1 cellular context compared by ENCODE assay signal in genomic region chr4:119116021-119116420, GRCh38.
TF ChIP-seq lines count a peak whose summit lies in the region.

No MANE protein-coding gene starts in this region.

TF ChIP-seq in SK-N-SH, 30 proteins besides CTCF, POLR2A, EP300 and RAD21 (continued from another document):
- TF ChIP-seq USF1 (IDR thresholded peaks at IDR 0.05; ENCODE audit: borderline replicate concordance, low read depth) (no peak), SMC3 (IDR thresholded peaks at IDR 0.05; ENCODE audit: low read depth, low read length) (no peak), GATA2 (CRISPR knock-in tag; IDR thresholded peaks at IDR 0.05) (no peak), YY1 (IDR thresholded peaks at IDR 0.05; ENCODE audit: low read depth) (no peak), CHD2 (IDR thresholded peaks at IDR 0.05; ENCODE audit: low read length, partially characterized antibody) (no peak), NFIC (IDR thresholded peaks at IDR 0.05; ENCODE audit: borderline replicate concordance) (no peak), ZBTB33 (IDR thresholded peaks at IDR 0.05; ENCODE audit: borderline replicate concordance, low read depth) (no peak), NRF1 (IDR thresholded peaks at IDR 0.05; ENCODE audit: low read depth, low read length) (no peak)
TF ChIP-seq in SK-N-SH: peak in this region for 0.
